6 cellular contexts compared by ENCODE assay signal in genomic region chr6:43075791-43076092, GRCh38. TPM values are rescaled to one million over a fixed set of nuclear protein-coding genes. Genes with fewer than 3 reads are reported as not detected.
DNase-seq lines count a peak whose midpoint lies in the region; ATAC-seq, FAIRE-seq and TF ChIP-seq lines count a peak whose summit lies in the region.

No MANE protein-coding gene starts in this region.

- H3K36me3 ChIP-seq in HUES48 (ENCODE audit: control insufficient read depth, insufficient read depth, low read length), result peaks cover 17% of the 10 kb centered on the region
- no peaks in the 10 kb centered on the region for H3K36me3 ChIP-seq in GM12878 (ENCODE audit: control insufficient read depth in 2 of 2, insufficient read depth in 2 of 2, low read length in 1 of 2)
- H3K36me3 ChIP-seq in pancreas, result no peaks in the 10 kb centered on the region

- H3K4me2 ChIP-seq in GM12878 (ENCODE audit: control insufficient read depth, insufficient read depth), result peak overlapping the region; percentile 69

- RAD21 ChIA-PET in GM12878 (lab: Charles Lee; ENCODE audit: unreplicated experiment), result interaction anchor here (0.8 kb wide), 1 partner anchor 27 kb away, joined by 3 read pairs; no protein-coding TSS in a partner anchor

- intact Hi-C loops in GM12878 (cut with micrococcal nuclease; ENCODE audit: unreplicated experiment), result no loop called here
- intact Hi-C loops in pancreas (cut with DNase I), result loop anchor here in 1 of 3 donors (10.0 kb wide), 1 partner anchor 59 kb away; no protein-coding TSS in a partner anchor

- no peak overlapping the region for H2AFZ ChIP-seq in GM12878 (ENCODE audit: control insufficient read depth, low read depth, low read length)

- DNase-seq in GM12878 (ENCODE audit: low read depth, low spot score) (no peak), pancreas (peak in 1 of 6 donors; percentile 45), DMS53 treated with DMSO at 0.1 percent for 48 hours (lab: John Stamatoyannopoulos, UW; ENCODE audit: unreplicated experiment) (no peak), DMS 273 (lab: John Stamatoyannopoulos, UW; ENCODE audit: unreplicated experiment) (no peak)

- H3K4me1 ChIP-seq in HUES48 (ENCODE audit: control insufficient read depth, insufficient read depth, low read length) (peaks cover 28% of the 10 kb centered on the region), GM12878 (ENCODE audit: control insufficient read depth, insufficient read depth, low read length) (peaks cover 7% of the 10 kb centered on the region; the same call in 1 of the 2 replicates), pancreas (no peaks in the 10 kb centered on the region)

- no peak for TF ChIP-seq EP300 in GM12878 (IDR thresholded peaks at IDR 0.05; ENCODE audit: borderline replicate concordance in 1 of 2, control insufficient read depth in 1 of 2, low read depth in 2 of 2, low read length in 2 of 2)

- H3K9ac ChIP-seq in HUES48 (ENCODE audit: low read depth, low read length), result no peak overlapping the region
- H3K9ac ChIP-seq in GM12878 (ENCODE audit: control insufficient read depth, insufficient read depth, low read length), result no peak overlapping the region

- peak overlapping the region; percentile 63 for H3K4me3 ChIP-seq in HUES48 (ENCODE audit: low read depth, low read length)
- H3K4me3 ChIP-seq in GM12878, result no peak overlapping the region
- peak overlapping the region in 3 of 4 donors; percentile 62 to 83 (median 74) for H3K4me3 ChIP-seq in pancreas

- 26% methylated on average over 7 of the region's 7 CpGs for WGBS in GM12878 (ENCODE audit: insufficient coverage, insufficient replicate concordance, low lambda C conversion rate, missing lambda C conversion rate)
- 29 to 31% methylated on average over 7 of the region's 7 CpGs for WGBS in pancreas, 2 donors

- peak overlapping the region; percentile 86 for H3K27ac ChIP-seq in HUES48 (ENCODE audit: low read depth, low read length)
- H3K27ac ChIP-seq in GM12878 (ENCODE audit: control insufficient read depth, insufficient read depth), result no peak overlapping the region
- no peak overlapping the region for H3K27ac ChIP-seq in pancreas

- H3K27me3 ChIP-seq in HUES48 (ENCODE audit: control insufficient read depth, insufficient read depth, low read length) (no peaks in the 10 kb centered on the region), GM12878 (replicated peaks in 1 of 2; ENCODE audit: control insufficient read depth in 2 of 2, insufficient read depth in 2 of 2, low read length in 1 of 2) (peaks cover 8 to 12% of the 10 kb centered on the region in 2 experiments; a peak in 3 of 4 replicates), pancreas (no peaks in the 10 kb centered on the region)

- no peaks in the 10 kb centered on the region for H3K79me2 ChIP-seq in GM12878 (ENCODE audit: control insufficient read depth, insufficient read depth, low read length)

- FAIRE-seq in GM12878 (lab: Jason Lieb, UNC) (no peak), pancreas (lab: Jason Lieb, UNC) (no peak)

- in situ Hi-C loops in GM12878 (cut with MboI), result no loop called here

- POLR2A ChIA-PET in GM12878 (lab: Charles Lee), result no interaction called here

- TF ChIP-seq RAD21 in GM12878 (IDR thresholded peaks at IDR 0.05; ENCODE audit: insufficient read depth, low read depth, low read length), result no peak

- no peaks in the 10 kb centered on the region for H3K9me3 ChIP-seq in HUES48 (ENCODE audit: control insufficient read depth, insufficient read depth, low read length)
- no peaks in the 10 kb centered on the region for H3K9me3 ChIP-seq in GM12878 (replicated peaks; ENCODE audit: control insufficient read depth, insufficient read depth, low read length)
- H3K9me3 ChIP-seq in pancreas, result no peaks in the 10 kb centered on the region

- BruUV-seq in GM12878 (replicated peaks; lab: Mats Ljungman, UMichigan), result no TSS peak

- no peaks in the 10 kb centered on the region for H4K20me1 ChIP-seq in GM12878 (ENCODE audit: control insufficient read depth, insufficient read depth)

- ATAC-seq in GM12878, result no peak
- ATAC-seq in pancreas, result no peak
- ATAC-seq in HG02884 (IDR thresholded peaks at IDR 0.05; ENCODE audit: unreplicated experiment), result no peak

- CTCF ChIA-PET in GM12878 (lab: Yijun Ruan, JAX), result no interaction called here

- no peak for TF ChIP-seq CTCF in GM12878 (IDR thresholded peaks at IDR 0.05 in 2 of 3, conservative IDR thresholded peaks at IDR 0.05 in 1 of 3; ENCODE audit: control insufficient read depth in 2 of 3, extremely low read depth in 1 of 3, insufficient read depth in 1 of 3, low read depth in 3 of 3, low read length in 3 of 3)
- TF ChIP-seq CTCF in pancreas (IDR thresholded peaks at IDR 0.05), result no peak

- TF ChIP-seq POLR2A in GM12878 (IDR thresholded peaks at IDR 0.05; ENCODE audit: low read depth, low read length), result no peak

- SMC1A ChIA-PET in GM12878 (lab: Charles Lee; ENCODE audit: uncharacterized antibody, unreplicated experiment), result no interaction called here

RNA-seq across cellular contexts. Expression of gene PTK7, which starts 0.4 kb away (rescaled TPM):
- total RNA-seq in GM12878 (2013; cell fraction: nucleolus; rRNA removed), result 20.8 and 24.5 TPM in 2 replicates
- total RNA-seq in GM12878 (2014; rRNA removed) (3.3 and 4.1 TPM in 2 replicates), GM12878 (2014; rRNA removed; fragmentation: Illumina TruSeq; extraction: Trizol) (2.1 and 2.7 TPM in 2 replicates), GM12878 (2021) (6.2 TPM in 2 replicates), pancreas (10 to 100 TPM in 5 of 6 donors, 1 to 10 TPM in 1; 9.8 to 44.2 (median 15.8) TPM)
- 1.3 TPM for polyA plus RNA-seq in GM12878 (2011; ENCODE audit: low read depth)
- polyA plus RNA-seq in GM12878 (2011; rRNA removed) (10.7 and 14.4 TPM in 2 replicates), GM12878 (2014; fragmentation: Illumina TruSeq; extraction: Trizol) (2.4 TPM in 2 replicates), GM12878 (2014; fragmentation: Nextera tagmentation; extraction: Ambion mirVana) (under 1 TPM in 1 of 2 experiments, not detected in 1; 0.18 TPM), GM12878 (2014; rRNA removed) (5.4 and 6.4 TPM in 2 replicates), GM12878 (2016; fragmentation: Nextera tagmentation; extraction: Ambion mirVana) (1 to 10 TPM; 3.2 to 5.0 TPM), pancreas (10 to 100 TPM; 21.7 to 33.1 TPM)
- polyA plus RNA-seq in GM12878 (2011; cell fraction: cytosol; rRNA removed), result 14.6 and 18.5 TPM in 2 replicates
- polyA plus RNA-seq in GM12878 (2011; cell fraction: nucleus; rRNA removed), result 67.6 and 95.6 TPM in 2 replicates
- 2.8 and 3.7 TPM in 2 replicates for polyA plus RNA-seq in GM12878 (2012)
- polyA minus RNA-seq in GM12878 (2011; rRNA and poly(A)+ RNA removed), result 16.1 and 27.0 TPM in 2 replicates
- 8.3 and 12.3 TPM in 2 replicates for polyA minus RNA-seq in GM12878 (2011; cell fraction: cytosol; rRNA and poly(A)+ RNA removed)
- 16.9 and 25.0 TPM in 2 replicates for polyA minus RNA-seq in GM12878 (2011; cell fraction: nucleus; rRNA and poly(A)+ RNA removed)

RNA-seq across cellular contexts. Expression of gene KLC4, which starts 16.3 kb away (rescaled TPM):
- 33.4 and 33.8 TPM in 2 replicates for total RNA-seq in GM12878 (2013; cell fraction: nucleolus; rRNA removed)
- total RNA-seq in GM12878 (2014; rRNA removed), result 8.4 TPM in 2 replicates
- 4.2 and 4.8 TPM in 2 replicates for total RNA-seq in GM12878 (2014; rRNA removed; fragmentation: Illumina TruSeq; extraction: Trizol)
- 9.5 and 11.8 TPM in 2 replicates for total RNA-seq in GM12878 (2021)
- polyA plus RNA-seq in GM12878 (2011; ENCODE audit: low read depth), result 10.7 TPM
- polyA plus RNA-seq in GM12878 (2011; rRNA removed), result 11.0 and 13.4 TPM in 2 replicates
- polyA plus RNA-seq in GM12878 (2011; cell fraction: cytosol; rRNA removed), result 10.3 and 13.1 TPM in 2 replicates
- 54.8 and 62.8 TPM in 2 replicates for polyA plus RNA-seq in GM12878 (2011; cell fraction: nucleus; rRNA removed)
- polyA plus RNA-seq in GM12878 (2012), result 16.8 and 17.7 TPM in 2 replicates
- polyA plus RNA-seq in GM12878 (2014; fragmentation: Illumina TruSeq; extraction: Trizol), result 3.5 and 6.2 TPM in 2 replicates
- 1 to 10 TPM in 1 of 2 experiments, under 1 TPM in 1; 0.90 to 2.4 TPM for polyA plus RNA-seq in GM12878 (2014; fragmentation: Nextera tagmentation; extraction: Ambion mirVana)
- polyA plus RNA-seq in GM12878 (2014; rRNA removed), result 7.5 and 10.1 TPM in 2 replicates
- 1 to 10 TPM; 6.3 to 7.9 TPM for polyA plus RNA-seq in GM12878 (2016; fragmentation: Nextera tagmentation; extraction: Ambion mirVana)
- 10.5 and 14.0 TPM in 2 replicates for polyA minus RNA-seq in GM12878 (2011; rRNA and poly(A)+ RNA removed)
- polyA minus RNA-seq in GM12878 (2011; cell fraction: cytosol; rRNA and poly(A)+ RNA removed), result 2.9 and 5.6 TPM in 2 replicates
- polyA minus RNA-seq in GM12878 (2011; cell fraction: nucleus; rRNA and poly(A)+ RNA removed), result 15.2 and 21.5 TPM in 2 replicates
- total RNA-seq in pancreas, result 10 to 100 TPM; 11.3 to 24.2 (median 15.4) TPM
- 10 to 100 TPM; 33.0 to 46.1 TPM for polyA plus RNA-seq in pancreas

RNA-seq across cellular contexts. Expression of gene MRPL2, which starts 16.5 kb away (rescaled TPM):
- 20.0 and 20.1 TPM in 2 replicates for total RNA-seq in GM12878 (2013; cell fraction: nucleolus; rRNA removed)
- total RNA-seq in GM12878 (2014; rRNA removed) (33.2 and 34.8 TPM in 2 replicates), GM12878 (2014; rRNA removed; fragmentation: Illumina TruSeq; extraction: Trizol) (32.7 and 38.6 TPM in 2 replicates), GM12878 (2021) (95.0 and 100 TPM in 2 replicates), pancreas (10 to 100 TPM; 19.9 to 31.6 (median 25.7) TPM)
- 15.7 TPM for polyA plus RNA-seq in GM12878 (2011; ENCODE audit: low read depth)
- polyA plus RNA-seq in GM12878 (2011; rRNA removed) (19.7 and 44.5 TPM in 2 replicates), GM12878 (2014; fragmentation: Illumina TruSeq; extraction: Trizol) (43.1 and 59.7 TPM in 2 replicates), GM12878 (2014; fragmentation: Nextera tagmentation; extraction: Ambion mirVana) (10 to 100 TPM; 29.7 to 42.1 TPM), GM12878 (2014; rRNA removed) (56.0 and 56.6 TPM in 2 replicates), GM12878 (2016; fragmentation: Nextera tagmentation; extraction: Ambion mirVana) (100 to 1,000 TPM; 120 to 125 TPM), pancreas (10 to 100 TPM; 55.2 to 65.8 TPM)
- polyA plus RNA-seq in GM12878 (2011; cell fraction: cytosol; rRNA removed), result 44.2 and 56.0 TPM in 2 replicates
- 41.5 and 42.3 TPM in 2 replicates for polyA plus RNA-seq in GM12878 (2011; cell fraction: nucleus; rRNA removed)
- polyA plus RNA-seq in GM12878 (2012), result 63.1 and 66.6 TPM in 2 replicates
- polyA minus RNA-seq in GM12878 (2011; rRNA and poly(A)+ RNA removed), result 23.8 and 31.3 TPM in 2 replicates
- 10.7 and 26.8 TPM in 2 replicates for polyA minus RNA-seq in GM12878 (2011; cell fraction: cytosol; rRNA and poly(A)+ RNA removed)
- 11.4 and 18.5 TPM in 2 replicates for polyA minus RNA-seq in GM12878 (2011; cell fraction: nucleus; rRNA and poly(A)+ RNA removed)

RNA-seq across cellular contexts. Expression of gene CUL7, which starts 22.1 kb away (rescaled TPM):
- total RNA-seq in GM12878 (2013; cell fraction: nucleolus; rRNA removed), result 38.0 and 44.3 TPM in 2 replicates
- total RNA-seq in GM12878 (2014; rRNA removed) (10.6 and 10.8 TPM in 2 replicates), GM12878 (2014; rRNA removed; fragmentation: Illumina TruSeq; extraction: Trizol) (6.0 TPM in 2 replicates), GM12878 (2021) (15.6 and 15.8 TPM in 2 replicates), pancreas (10 to 100 TPM in 4 of 6 donors, 1 to 10 TPM in 2; 8.6 to 21.4 (median 12.2) TPM)
- 8.7 TPM for polyA plus RNA-seq in GM12878 (2011; ENCODE audit: low read depth)
- polyA plus RNA-seq in GM12878 (2011; rRNA removed) (9.2 and 18.4 TPM in 2 replicates), GM12878 (2014; fragmentation: Illumina TruSeq; extraction: Trizol) (4.6 and 7.3 TPM in 2 replicates), GM12878 (2014; fragmentation: Nextera tagmentation; extraction: Ambion mirVana) (1 to 10 TPM in 1 of 2 experiments, under 1 TPM in 1; 0.66 to 1.1 TPM), GM12878 (2014; rRNA removed) (12.8 and 14.1 TPM in 2 replicates), GM12878 (2016; fragmentation: Nextera tagmentation; extraction: Ambion mirVana) (10 to 100 TPM; 11.0 to 11.1 TPM), pancreas (10 to 100 TPM; 17.1 to 20.4 TPM)
- polyA plus RNA-seq in GM12878 (2011; cell fraction: cytosol; rRNA removed), result 22.5 and 25.4 TPM in 2 replicates
- 91.6 and 101 TPM in 2 replicates for polyA plus RNA-seq in GM12878 (2011; cell fraction: nucleus; rRNA removed)
- polyA plus RNA-seq in GM12878 (2012), result 17.9 and 22.8 TPM in 2 replicates
- 24.1 and 34.4 TPM in 2 replicates for polyA minus RNA-seq in GM12878 (2011; rRNA and poly(A)+ RNA removed)
- polyA minus RNA-seq in GM12878 (2011; cell fraction: cytosol; rRNA and poly(A)+ RNA removed), result 9.5 and 11.5 TPM in 2 replicates
- polyA minus RNA-seq in GM12878 (2011; cell fraction: nucleus; rRNA and poly(A)+ RNA removed), result 20.7 and 29.7 TPM in 2 replicates

RNA-seq across cellular contexts. Expression of gene RRP36, which starts 54.3 kb away (rescaled TPM):
- total RNA-seq in GM12878 (2013; cell fraction: nucleolus; rRNA removed), result 13.5 and 14.9 TPM in 2 replicates
- total RNA-seq in GM12878 (2014; rRNA removed) (74.6 and 83.6 TPM in 2 replicates), GM12878 (2014; rRNA removed; fragmentation: Illumina TruSeq; extraction: Trizol) (74.0 and 83.2 TPM in 2 replicates), GM12878 (2021) (59.8 and 61.7 TPM in 2 replicates), pancreas (10 to 100 TPM; 13.2 to 27.1 (median 22.3) TPM)
- 30.5 TPM for polyA plus RNA-seq in GM12878 (2011; ENCODE audit: low read depth)
- polyA plus RNA-seq in GM12878 (2011; rRNA removed) (43.8 and 44.9 TPM in 2 replicates), GM12878 (2014; fragmentation: Illumina TruSeq; extraction: Trizol) (62.3 and 73.3 TPM in 2 replicates), GM12878 (2014; fragmentation: Nextera tagmentation; extraction: Ambion mirVana) (10 to 100 TPM; 17.6 to 34.7 TPM), GM12878 (2014; rRNA removed) (66.1 and 75.9 TPM in 2 replicates), GM12878 (2016; fragmentation: Nextera tagmentation; extraction: Ambion mirVana) (100 to 1,000 TPM; 100 to 101 TPM), pancreas (10 to 100 TPM; 21.2 to 32.9 TPM)
- polyA plus RNA-seq in GM12878 (2011; cell fraction: cytosol; rRNA removed), result 32.7 and 41.9 TPM in 2 replicates
- 16.6 and 18.2 TPM in 2 replicates for polyA plus RNA-seq in GM12878 (2011; cell fraction: nucleus; rRNA removed)
- 30.4 and 33.5 TPM in 2 replicates for polyA plus RNA-seq in GM12878 (2012)
- polyA minus RNA-seq in GM12878 (2011; rRNA and poly(A)+ RNA removed), result 34.8 and 35.0 TPM in 2 replicates
- polyA minus RNA-seq in GM12878 (2011; cell fraction: cytosol; rRNA and poly(A)+ RNA removed), result 20.6 and 20.7 TPM in 2 replicates
- 3.7 and 6.6 TPM in 2 replicates for polyA minus RNA-seq in GM12878 (2011; cell fraction: nucleus; rRNA and poly(A)+ RNA removed)
